In genomic region chr1:198264271-198264670, GRCh38 we compare ENCODE assay signal across 33 cellular contexts.
"Had no signal": no experiment of that assay in that cellular context is flagged by ENCODE, and none has a peak within 500 bp of the region (broad histone marks: within the 10 kb centered on the region; RNA-seq: fewer than 3 reads in every experiment).

No MANE protein-coding gene starts in this region.

- H3K4me1 ChIP-seq: breast epithelium, gastrocnemius medialis, vagina had no signal

- H3K4me3 ChIP-seq: breast epithelium, gastrocnemius medialis, lung, ovary, sigmoid colon, upper lobe of left lung, vagina had no signal

- H3K27ac ChIP-seq: breast epithelium, epithelial cell of prostate, gastrocnemius medialis, neutrophil, ovary, sigmoid colon, upper lobe of left lung, vagina had no signal

- FAIRE-seq: colon, endometrium, small intestine had no signal

- H3K4me3 Mint-ChIP-seq: activated CD4-positive, alpha-beta memory T cell treated with anti-CD3 and anti-CD28 coated beads, Interleukin-2, amount 10 ng/mL, durations not matched to agents 7 days and 5 days; activated CD4-positive, alpha-beta T cell treated with anti-CD3 and anti-CD28 coated beads, Interleukin-2, amount 10 ng/mL, durations not matched to agents 7 days and 5 days; activated T-cell treated with anti-CD3 and anti-CD28 coated beads, Interleukin-2, amount 50 U/mL, for 4 hours; activated T-helper 17 cell treated with anti-CD3 and anti-CD28 coated beads, Interleukin-2, amount 50 U/mL, for 72 hours; immature natural killer cell; nephron progenitor cell; stimulated activated memory B cell treated with anti-CD40 and anti-IgM and Interleukin-4, amounts not matched to agents 10 μg/mL and 1 μg/mL and 100 μg/mL, for 72 hours; stimulated activated naive CD8-positive, alpha-beta T cell treated with anti-CD3 and anti-CD28 coated beads, Interleukin-15, amount 100 ng/mL, for 72 hours had no signal

- H3K27me3 ChIP-seq: breast epithelium, gastrocnemius medialis, neutrophil, ovary, sigmoid colon, upper lobe of left lung, vagina had no signal

- H3K36me3 Mint-ChIP-seq: immature natural killer cell had no signal

- ATAC-seq: activated T-cell treated with anti-CD3 and anti-CD28 coated beads, Interleukin-2, amount 50 U/mL, for 4 hours; activated T-helper 17 cell treated with anti-CD3 and anti-CD28 coated beads, Interleukin-2, amount 50 U/mL, for 72 hours; gastrocnemius medialis; left lobe of liver; stimulated activated memory B cell treated with anti-CD40 and anti-IgM and Interleukin-4, amounts not matched to agents 10 μg/mL and 1 μg/mL and 100 μg/mL, for 72 hours; stimulated activated naive CD8-positive, alpha-beta T cell treated with anti-CD3 and anti-CD28 coated beads, Interleukin-15, amount 100 ng/mL, for 72 hours had no signal

- H3K27ac Mint-ChIP-seq: activated CD4-positive, alpha-beta memory T cell treated with anti-CD3 and anti-CD28 coated beads, Interleukin-2, amount 10 ng/mL, durations not matched to agents 7 days and 5 days; activated CD4-positive, alpha-beta T cell treated with anti-CD3 and anti-CD28 coated beads, Interleukin-2, amount 10 ng/mL, durations not matched to agents 7 days and 5 days; activated T-helper 17 cell treated with anti-CD3 and anti-CD28 coated beads, Interleukin-2, amount 50 U/mL, for 72 hours; immature natural killer cell; nephron progenitor cell; stimulated activated memory B cell treated with anti-CD40 and anti-IgM and Interleukin-4, amounts not matched to agents 10 μg/mL and 1 μg/mL and 100 μg/mL, for 72 hours; stimulated activated naive CD8-positive, alpha-beta T cell treated with anti-CD3 and anti-CD28 coated beads, Interleukin-15, amount 100 ng/mL, for 72 hours had no signal

- DNase-seq: activated CD4-positive, alpha-beta memory T cell treated with anti-CD3 and anti-CD28 coated beads, Interleukin-2, amount 10 ng/mL, durations not matched to agents 7 days and 5 days; activated CD4-positive, alpha-beta T cell treated with anti-CD3 and anti-CD28 coated beads for 1 hour; activated CD4-positive, alpha-beta T cell treated with anti-CD3 and anti-CD28 coated beads, Interleukin-2, amount 10 ng/mL, durations not matched to agents 7 days and 5 days; activated gamma-delta T cell treated with Interleukin-2 at 50 U/mL for 16 hours; activated naive CD4-positive, alpha-beta T cell treated with anti-CD3 and anti-CD28 coated beads, Interleukin-2, amount 50 U/mL, for 16 hours; activated T-cell treated with anti-CD3 and anti-CD28 coated beads, Interleukin-2, amount 50 U/mL, for 4 hours; amniotic stem cell; effector CD4-positive, alpha-beta T cell; gastrocnemius medialis; glutamatergic neuron; hypothalamus; immature natural killer cell; nephron progenitor cell; ovary; sigmoid colon; stimulated activated CD4-positive, alpha-beta T cell treated with anti-CD3 and anti-CD28 coated beads, Interleukin-1b, Interleukin-23, amount 100 ng/mL, for 48 hours; stimulated activated CD4-positive, alpha-beta T cell treated with anti-CD3 and anti-CD28 coated beads, Interleukin-4, amount 100 ng/mL, for 4 hours; stimulated activated CD8-positive, alpha-beta memory T cell treated with anti-CD3 and anti-CD28 coated beads, Interleukin-4, amount 100 ng/mL, for 48 hours; stimulated activated naive CD8-positive, alpha-beta T cell treated with anti-CD3 and anti-CD28 coated beads, Interleukin-15, amount 100 ng/mL, for 72 hours; substantia nigra; upper lobe of left lung had no signal

- H3K36me3 ChIP-seq: breast epithelium, gastrocnemius medialis, neutrophil, ovary had no signal

- H3K4me1 Mint-ChIP-seq: nephron progenitor cell had no signal

- H3K9me3 ChIP-seq: breast epithelium, gastrocnemius medialis, neutrophil, sigmoid colon, upper lobe of left lung, vagina had no signal

- H3K27me3 Mint-ChIP-seq: activated CD4-positive, alpha-beta memory T cell treated with anti-CD3 and anti-CD28 coated beads, Interleukin-2, amount 10 ng/mL, durations not matched to agents 7 days and 5 days; activated CD4-positive, alpha-beta T cell treated with anti-CD3 and anti-CD28 coated beads, Interleukin-2, amount 10 ng/mL, durations not matched to agents 7 days and 5 days; activated T-helper 17 cell treated with anti-CD3 and anti-CD28 coated beads, Interleukin-2, amount 50 U/mL, for 72 hours; progenitor cell of endocrine pancreas; stimulated activated memory B cell treated with anti-CD40 and anti-IgM and Interleukin-4, amounts not matched to agents 10 μg/mL and 1 μg/mL and 100 μg/mL, for 72 hours; stimulated activated naive CD8-positive, alpha-beta T cell treated with anti-CD3 and anti-CD28 coated beads, Interleukin-15, amount 100 ng/mL, for 72 hours had no signal
